In genomic region chr2:26177122-26177521, GRCh38 we compare ENCODE assay signal across 31 cellular contexts.
"Had no signal": no experiment of that assay in that cellular context is flagged by ENCODE, and none has a peak within 500 bp of the region (broad histone marks: within the 10 kb centered on the region; RNA-seq: fewer than 3 reads in every experiment).

No MANE protein-coding gene starts in this region.

- ATAC-seq: activated CD8-positive, alpha-beta T cell treated with anti-CD3 and anti-CD28 coated beads for 36 hours; activated naive CD4-positive, alpha-beta T cell treated with anti-CD3 and anti-CD28 coated beads, Interleukin-2, amount 50 U/mL, for 72 hours; activated T-cell treated with anti-CD3 and anti-CD28 coated beads, Interleukin-2, amount 50 U/mL, for 4 hours; body of pancreas; Panc1 had no signal

- H3K27me3 ChIP-seq: MG63, SJCRH30 had no signal

- H3K4me3 ChIP-seq: adrenal gland, body of pancreas, breast epithelium, MG63, SJCRH30 had no signal

- H3K4me1 ChIP-seq: SJCRH30 had no signal

- H3K4me3 Mint-ChIP-seq: activated CD8-positive, alpha-beta T cell treated with anti-CD3 and anti-CD28 coated beads for 36 hours; activated naive CD4-positive, alpha-beta T cell treated with anti-CD3 and anti-CD28 coated beads for 36 hours; activated T-cell treated with anti-CD3 and anti-CD28 coated beads, Interleukin-2, amount 50 U/mL, for 4 hours; activated T-helper 1 cell treated with anti-CD3 and anti-CD28 coated beads, Interleukin-12 subunit alpha, Interleukin-12 subunit beta, Interleukin-2, Interleukin-4 antibody, amounts not matched to agents 30 ng/mL and 10 ng/mL and 1 ng/mL, durations not matched to agents 14 hours and 24 hours and 36 hours had no signal

- H3K36me3 ChIP-seq: adrenal gland, breast epithelium, MG63, SJCRH30 had no signal

- H3K27ac ChIP-seq: adrenal gland, body of pancreas, breast epithelium, SJCRH30, VCaP had no signal

- H3K27ac Mint-ChIP-seq: activated CD8-positive, alpha-beta T cell treated with anti-CD3 and anti-CD28 coated beads for 36 hours; activated naive CD4-positive, alpha-beta T cell treated with anti-CD3 and anti-CD28 coated beads for 36 hours; activated naive CD4-positive, alpha-beta T cell treated with anti-CD3 and anti-CD28 coated beads, Interleukin-2, amount 50 U/mL, for 72 hours; activated T-helper 1 cell treated with anti-CD3 and anti-CD28 coated beads, Interleukin-12 subunit alpha, Interleukin-12 subunit beta, Interleukin-2, Interleukin-4 antibody, amounts not matched to agents 30 ng/mL and 10 ng/mL and 1 ng/mL, durations not matched to agents 14 hours and 24 hours and 36 hours had no signal

- H3K9me3 Mint-ChIP-seq: activated CD8-positive, alpha-beta T cell treated with anti-CD3 and anti-CD28 coated beads for 36 hours; activated naive CD4-positive, alpha-beta T cell treated with anti-CD3 and anti-CD28 coated beads for 36 hours; activated naive CD4-positive, alpha-beta T cell treated with anti-CD3 and anti-CD28 coated beads, Interleukin-2, amount 50 U/mL, for 72 hours; activated T-cell treated with anti-CD3 and anti-CD28 coated beads, Interleukin-2, amount 50 U/mL, for 4 hours; activated T-helper 1 cell treated with anti-CD3 and anti-CD28 coated beads, Interleukin-12 subunit alpha, Interleukin-12 subunit beta, Interleukin-2, Interleukin-4 antibody, amounts not matched to agents 30 ng/mL and 10 ng/mL and 1 ng/mL, durations not matched to agents 14 hours and 24 hours and 36 hours had no signal

- H3K9me3 ChIP-seq: adrenal gland, body of pancreas, breast epithelium, MG63, SJCRH30 had no signal

- DNase-seq: activated CD4-positive, alpha-beta T cell treated with anti-CD3 and anti-CD28 coated beads for 1 hour; activated CD4-positive, alpha-beta T cell treated with anti-CD3 and anti-CD28 coated beads for 48 hours; activated CD4-positive, CD25-positive, alpha-beta regulatory T cell; activated CD8-positive, alpha-beta T cell treated with anti-CD3 and anti-CD28 coated beads for 36 hours; activated gamma-delta T cell treated with Interleukin-2 at 50 U/mL for 16 hours; activated naive CD4-positive, alpha-beta T cell treated with anti-CD3 and anti-CD28 coated beads for 36 hours; activated T-cell treated with anti-CD3 and anti-CD28 coated beads for 4 hours; activated T-cell treated with anti-CD3 and anti-CD28 coated beads, Interleukin-2, amount 50 U/mL, for 4 hours; body of pancreas; Kasumi-1; MG63; NCI-H1048; NCI-H1105 treated with DMSO at 0.1 percent for 48 hours; NCI-H1436; NCI-H1694; NCI-H1930; NCI-H2081 treated with DMSO at 0.1 percent for 48 hours; NCI-H345; NCI-H524 treated with DMSO at 0.1 percent for 48 hours; SHP77; SJCRH30; SW 1271; T-helper 1 cell; T-helper 2 cell; T-helper 9 cell had no signal
